In genomic region chr16:29900888-29901606, GRCh38 we compare ENCODE assay signal across 8 cellular contexts.
DNase-seq lines count a peak whose midpoint lies in the region; ATAC-seq and TF ChIP-seq lines count a peak whose summit lies in the region.

No MANE protein-coding gene starts in this region.

- TF ChIP-seq CTCF in WI38 (IDR thresholded peaks at IDR 0.05; ENCODE audit: low read depth, low read length) (no peak), foreskin fibroblast (IDR thresholded peaks at IDR 0.05; ENCODE audit: low read depth, low read length) (no peak)

- H3K36me3 Mint-ChIP-seq in stimulated activated naive B cell treated with anti-CD40 and anti-IgM and Interleukin-4, amounts not matched to agents 10 μg/mL and 1 μg/mL and 100 μg/mL, for 72 hours, result peaks cover 0 to 3% of the 10 kb centered on the region in 2 donors

- H3K4me3 ChIP-seq in WI38 (ENCODE audit: low read depth, low read length) (peak overlapping the region; percentile 64), foreskin fibroblast (ENCODE audit: low read depth in 1 of 2, low read length in 2 of 2) (peak overlapping the region; percentile 62 to 63)

- H3K4me1 Mint-ChIP-seq in stimulated activated naive B cell treated with anti-CD40 and anti-IgM and Interleukin-4, amounts not matched to agents 10 μg/mL and 1 μg/mL and 100 μg/mL, for 72 hours, result peaks cover 10 to 33% of the 10 kb centered on the region in 2 donors

- peaks cover 35 to 41% of the 10 kb centered on the region in 2 donors for H3K27me3 Mint-ChIP-seq in stimulated activated naive B cell treated with anti-CD40 and anti-IgM and Interleukin-4, amounts not matched to agents 10 μg/mL and 1 μg/mL and 100 μg/mL, for 72 hours

- DNase-seq in NCI-H510A treated with DMSO at 0.1 percent for 48 hours (lab: John Stamatoyannopoulos, UW) (peak; percentile 89), NCI-H510A (lab: John Stamatoyannopoulos, UW) (no peak), foreskin fibroblast (peak; percentile 15 to 39), NCI-H1048 (lab: John Stamatoyannopoulos, UW) (no peak)
- DNase-seq in stimulated activated naive B cell treated with anti-CD40 and anti-IgM and Interleukin-4, amounts not matched to agents 10 μg/mL and 1 μg/mL and 100 μg/mL, for 72 hours, result no peak

- no peak for ATAC-seq in stimulated activated naive B cell treated with anti-CD40 and anti-IgM and Interleukin-4, amounts not matched to agents 10 μg/mL and 1 μg/mL and 100 μg/mL, for 72 hours (replicated peaks)
- ATAC-seq in GM21381 (IDR thresholded peaks at IDR 0.05; ENCODE audit: unreplicated experiment) (no peak), HG03521 (IDR thresholded peaks at IDR 0.05; ENCODE audit: unreplicated experiment) (no peak)

- no peak overlapping the region for H3K27ac Mint-ChIP-seq in stimulated activated naive B cell treated with anti-CD40 and anti-IgM and Interleukin-4, amounts not matched to agents 10 μg/mL and 1 μg/mL and 100 μg/mL, for 72 hours

- H3K9me3 Mint-ChIP-seq in stimulated activated naive B cell treated with anti-CD40 and anti-IgM and Interleukin-4, amounts not matched to agents 10 μg/mL and 1 μg/mL and 100 μg/mL, for 72 hours, result no peaks in the 10 kb centered on the region

- H3K4me3 Mint-ChIP-seq in stimulated activated naive B cell treated with anti-CD40 and anti-IgM and Interleukin-4, amounts not matched to agents 10 μg/mL and 1 μg/mL and 100 μg/mL, for 72 hours, result peak overlapping the region; percentile 66 to 79

Comparison
In these comparisons a context has a peak if more than half of its experiments do, and no peak if none do; other contexts are left out.
1. DNase-seq: peak in NCI-H510A treated with DMSO at 0.1 percent for 48 hours (single experiment) and foreskin fibroblast (2 of 2); none in NCI-H510A (single experiment), stimulated activated naive B cell treated with anti-CD40 and anti-IgM and Interleukin-4, amounts not matched to agents 10 μg/mL and 1 μg/mL and 100 μg/mL, for 72 hours (single experiment) and NCI-H1048 (single experiment).